Comparison of ENCODE assay signal across 12 cellular contexts in the genomic region with DNA sequence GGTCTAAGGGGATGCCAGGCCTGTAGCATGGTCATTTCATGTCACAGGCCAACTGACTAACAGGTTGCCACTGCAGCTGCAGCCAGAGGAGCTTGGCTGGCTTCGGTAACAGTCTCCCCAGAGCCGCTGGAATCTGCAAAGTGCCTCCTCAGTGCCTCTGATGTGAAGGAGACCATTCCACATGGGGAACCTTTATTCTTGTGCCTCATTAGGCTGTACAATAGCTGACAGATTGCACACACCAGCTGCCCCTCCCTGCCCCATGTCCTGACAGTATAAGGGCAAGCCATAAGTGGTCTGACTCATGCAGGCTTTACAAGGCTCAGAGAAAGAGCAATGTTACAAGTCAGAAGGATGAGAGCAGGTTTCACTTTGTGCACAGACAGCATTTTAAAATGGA.
DNase-seq lines count a peak whose midpoint lies in the region; ATAC-seq and TF ChIP-seq lines count a peak whose summit lies in the region.
"Had no signal": no experiment of that assay in that cellular context is flagged by ENCODE, and none has a peak within 500 bp of the region (broad histone marks: within the 10 kb centered on the region; RNA-seq: fewer than 3 reads in every experiment).

No MANE protein-coding gene starts in this region.

- CTCF ChIA-PET in activated naive CD4-positive, alpha-beta T cell treated with anti-CD3 and anti-CD28 coated beads for 36 hours (lab: Charles Lee) = no interaction called here

- no peak for ATAC-seq in stimulated activated memory B cell treated with anti-CD40 and anti-IgM and Interleukin-4, amounts not matched to agents 10 μg/mL and 1 μg/mL and 100 μg/mL, for 72 hours
- ATAC-seq in HG03521 (IDR thresholded peaks at IDR 0.05; ENCODE audit: unreplicated experiment) (no peak), GM21423 (IDR thresholded peaks at IDR 0.05; ENCODE audit: unreplicated experiment) (no peak)
- ATAC-seq: activated CD4-positive, CD25-positive, alpha-beta regulatory T cell treated with anti-CD3 and anti-CD28 coated beads, Interleukin-2, amount 50 U/mL, for 24 hours had no signal

- DNase-seq in DMS53 treated with DMSO at 0.1 percent for 48 hours (lab: John Stamatoyannopoulos, UW; ENCODE audit: unreplicated experiment) (peak; percentile 84), NCI-H1694 (lab: John Stamatoyannopoulos, UW) (peak; percentile 21), brain microvascular endothelial cell (peak; percentile 22), neural progenitor cell (ENCODE audit: low spot score) (peak; percentile 64)
- no peak for DNase-seq in activated naive CD4-positive, alpha-beta T cell treated with anti-CD3 and anti-CD28 coated beads for 36 hours
- DNase-seq: heart left ventricle; NK-92 treated with Interleukin-12 subunit alpha and Interleukin-12 subunit beta, amount 100 ng/mL, for 24 hours; pancreas had no signal

- no peak overlapping the region for H3K9ac ChIP-seq in neural progenitor cell

- H3K27ac ChIP-seq in brain microvascular endothelial cell = no peak overlapping the region
- H3K27ac ChIP-seq in neural progenitor cell = peak overlapping the region; percentile 95
- H3K27ac ChIP-seq: pancreas had no signal

- in situ Hi-C loops in brain microvascular endothelial cell (cut with HindIII; ENCODE audit: low pct_ligation_motif_present, low sequenced_read_pairs) = no loop called here

- H3K9me3 Mint-ChIP-seq in neural progenitor cell = no peaks in the 10 kb centered on the region
- no peaks in the 10 kb centered on the region for H3K9me3 Mint-ChIP-seq in activated naive CD4-positive, alpha-beta T cell treated with anti-CD3 and anti-CD28 coated beads for 36 hours
- H3K9me3 Mint-ChIP-seq in stimulated activated memory B cell treated with anti-CD40 and anti-IgM and Interleukin-4, amounts not matched to agents 10 μg/mL and 1 μg/mL and 100 μg/mL, for 72 hours = no peaks in the 10 kb centered on the region

- peak overlapping the region; percentile 71 for H3K4me2 ChIP-seq in neural progenitor cell

- H3K27me3 ChIP-seq in brain microvascular endothelial cell (replicated peaks) (no peaks in the 10 kb centered on the region), neural progenitor cell (no peaks in the 10 kb centered on the region)
- H3K27me3 ChIP-seq: heart left ventricle, pancreas had no signal

- peaks cover 69% of the 10 kb centered on the region for H3K4me1 ChIP-seq in neural progenitor cell
- H3K4me1 ChIP-seq: heart left ventricle, pancreas had no signal

- H3K27ac Mint-ChIP-seq in neural progenitor cell = peak overlapping the region; percentile 70
- no peak overlapping the region for H3K27ac Mint-ChIP-seq in activated naive CD4-positive, alpha-beta T cell treated with anti-CD3 and anti-CD28 coated beads for 36 hours
- H3K27ac Mint-ChIP-seq in stimulated activated memory B cell treated with anti-CD40 and anti-IgM and Interleukin-4, amounts not matched to agents 10 μg/mL and 1 μg/mL and 100 μg/mL, for 72 hours = no peak overlapping the region

- no peaks in the 10 kb centered on the region for H4K20me1 ChIP-seq in neural progenitor cell (ENCODE audit: low read depth)

- no peaks in the 10 kb centered on the region for H3K27me3 Mint-ChIP-seq in neural progenitor cell (ENCODE audit: insufficient read depth, low read depth)
- no peaks in the 10 kb centered on the region for H3K27me3 Mint-ChIP-seq in activated naive CD4-positive, alpha-beta T cell treated with anti-CD3 and anti-CD28 coated beads for 36 hours (ENCODE audit: low read depth)
- no peaks in the 10 kb centered on the region for H3K27me3 Mint-ChIP-seq in stimulated activated memory B cell treated with anti-CD40 and anti-IgM and Interleukin-4, amounts not matched to agents 10 μg/mL and 1 μg/mL and 100 μg/mL, for 72 hours

- H3F3A ChIP-seq in neural progenitor cell (ENCODE audit: low read depth) = peaks cover 57% of the 10 kb centered on the region

- H3K36me3 Mint-ChIP-seq in neural progenitor cell = no peaks in the 10 kb centered on the region
- H3K36me3 Mint-ChIP-seq in activated naive CD4-positive, alpha-beta T cell treated with anti-CD3 and anti-CD28 coated beads for 36 hours (ENCODE audit: low read depth) = no peaks in the 10 kb centered on the region
- H3K36me3 Mint-ChIP-seq in stimulated activated memory B cell treated with anti-CD40 and anti-IgM and Interleukin-4, amounts not matched to agents 10 μg/mL and 1 μg/mL and 100 μg/mL, for 72 hours = no peaks in the 10 kb centered on the region

- H3K4me3 Mint-ChIP-seq in neural progenitor cell = peak overlapping the region; percentile 65
- H3K4me3 Mint-ChIP-seq in activated naive CD4-positive, alpha-beta T cell treated with anti-CD3 and anti-CD28 coated beads for 36 hours = no peak overlapping the region
- H3K4me3 Mint-ChIP-seq in stimulated activated memory B cell treated with anti-CD40 and anti-IgM and Interleukin-4, amounts not matched to agents 10 μg/mL and 1 μg/mL and 100 μg/mL, for 72 hours = no peak overlapping the region

- H3K79me2 ChIP-seq in neural progenitor cell (ENCODE audit: low read depth) = peaks cover 17% of the 10 kb centered on the region

- H3K4me3 ChIP-seq in brain microvascular endothelial cell (ENCODE audit: low read depth, low read length) = no peak overlapping the region
- H3K4me3 ChIP-seq in neural progenitor cell = no peak overlapping the region
- H3K4me3 ChIP-seq: heart left ventricle, pancreas had no signal

- intact Hi-C loops in activated naive CD4-positive, alpha-beta T cell treated with anti-CD3 and anti-CD28 coated beads for 36 hours (cut with micrococcal nuclease) = no loop called here

- no peak for TF ChIP-seq CTCF in brain microvascular endothelial cell (IDR thresholded peaks at IDR 0.05; ENCODE audit: low read depth, low read length, missing control alignments)
- no peak for TF ChIP-seq CTCF in neural progenitor cell (IDR thresholded peaks at IDR 0.05)

- peaks cover 47% of the 10 kb centered on the region for H3K4me1 Mint-ChIP-seq in neural progenitor cell
- no peaks in the 10 kb centered on the region for H3K4me1 Mint-ChIP-seq in activated naive CD4-positive, alpha-beta T cell treated with anti-CD3 and anti-CD28 coated beads for 36 hours (ENCODE audit: low read depth)
- no peaks in the 10 kb centered on the region for H3K4me1 Mint-ChIP-seq in stimulated activated memory B cell treated with anti-CD40 and anti-IgM and Interleukin-4, amounts not matched to agents 10 μg/mL and 1 μg/mL and 100 μg/mL, for 72 hours

- H3K9me3 ChIP-seq in neural progenitor cell (ENCODE audit: low read depth) = no peaks in the 10 kb centered on the region
- H3K9me3 ChIP-seq: heart left ventricle, pancreas had no signal

- no peaks in the 10 kb centered on the region for H3K36me3 ChIP-seq in brain microvascular endothelial cell (replicated peaks)
- no peaks in the 10 kb centered on the region for H3K36me3 ChIP-seq in neural progenitor cell
- H3K36me3 ChIP-seq: heart left ventricle, pancreas had no signal

- H2AFZ ChIP-seq in neural progenitor cell (replicated peaks) = no peak overlapping the region
